In the genomic region with DNA sequence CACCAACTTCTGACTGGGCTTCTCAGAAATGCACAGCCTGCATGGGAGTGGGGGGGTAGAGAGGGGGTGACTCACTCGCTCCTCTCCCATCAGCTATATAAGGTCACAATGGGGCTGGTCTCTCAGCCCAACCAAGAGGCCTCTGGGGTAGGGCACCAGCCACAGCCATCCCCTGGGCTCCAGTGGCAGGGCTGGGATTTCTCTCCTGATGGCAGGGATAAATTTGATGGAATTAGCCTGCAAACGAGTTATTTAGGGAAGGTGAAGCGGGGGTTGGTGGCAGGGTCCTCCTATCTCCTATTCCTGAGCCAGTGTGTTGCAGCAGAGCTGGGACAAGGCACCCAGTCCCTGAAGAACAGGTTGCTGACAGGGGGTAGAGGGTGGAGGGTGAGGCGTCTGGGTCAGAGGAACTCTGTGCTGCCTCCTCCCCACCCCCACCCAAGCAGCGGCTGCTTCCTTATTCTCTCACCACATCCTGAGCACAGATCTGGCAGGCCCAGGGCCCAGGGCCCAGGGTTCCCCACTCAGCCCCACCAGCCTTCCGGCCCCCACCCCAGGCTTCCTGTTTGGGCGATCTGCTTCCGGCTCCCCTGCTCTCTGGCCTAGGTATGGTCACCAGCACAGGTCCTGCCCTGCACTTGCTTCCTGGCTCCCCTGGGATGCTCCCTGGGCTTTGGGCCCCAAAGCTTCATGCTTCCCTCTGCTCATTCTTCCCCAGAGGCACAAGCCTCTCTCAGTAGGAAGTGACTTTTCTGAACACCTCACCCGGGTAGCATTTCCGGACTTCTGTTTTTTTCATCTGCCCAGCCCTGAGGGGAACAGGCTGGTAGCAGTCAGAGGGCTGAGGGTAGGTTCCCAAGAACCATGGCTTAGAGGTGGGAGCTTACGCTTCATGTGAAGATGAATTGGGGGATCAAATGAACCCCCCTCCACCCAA, we compare ENCODE assay signal across 8 cellular contexts. TPM values are rescaled to one million over a fixed set of nuclear protein-coding genes. Genes with fewer than 3 reads are reported as not detected.
DNase-seq lines count a peak whose midpoint lies in the region; ATAC-seq lines count a peak whose summit lies in the region.

No MANE protein-coding gene starts in this region.

- H3K9me3 ChIP-seq in CD4-positive, CD25-positive, alpha-beta regulatory T cell (ENCODE audit: control insufficient read depth in 2 of 2, low read length in 2 of 2): no peaks in the 10 kb centered on the region

- peaks cover 5% of the 10 kb centered on the region for H3K27me3 Mint-ChIP-seq in CD4-positive, CD25-positive, alpha-beta regulatory T cell

- H3K27ac Mint-ChIP-seq in CD4-positive, CD25-positive, alpha-beta regulatory T cell: peak overlapping the region; percentile 93 to 98 (median 96)

- peak overlapping the region; percentile 89 for H3K4me3 ChIP-seq in CD4-positive, CD25-positive, alpha-beta regulatory T cell (ENCODE audit: low read depth, low read length)

- peaks cover 17% of the 10 kb centered on the region for H3K36me3 ChIP-seq in CD4-positive, CD25-positive, alpha-beta regulatory T cell (ENCODE audit: control insufficient read depth, insufficient read depth, low read length)

- peak overlapping the region; percentile 95 to 100 (median 96) for H3K4me3 Mint-ChIP-seq in CD4-positive, CD25-positive, alpha-beta regulatory T cell

- H3K4me1 Mint-ChIP-seq in CD4-positive, CD25-positive, alpha-beta regulatory T cell: peaks cover 11 to 37% (median 14%) of the 10 kb centered on the region in 4 donors

- H3K4me1 ChIP-seq in CD4-positive, CD25-positive, alpha-beta regulatory T cell (ENCODE audit: control insufficient read depth, insufficient read depth, low read length, poor library complexity, severe bottlenecking): peaks cover 58% of the 10 kb centered on the region

- H3K9me3 Mint-ChIP-seq in CD4-positive, CD25-positive, alpha-beta regulatory T cell: peaks cover 0 to 6% (median 0%) of the 10 kb centered on the region in 7 donors

- peak; percentile 71 to 73 for ATAC-seq in CD4-positive, CD25-positive, alpha-beta regulatory T cell (ENCODE audit: low read depth in 2 of 2)
- ATAC-seq in GM21447 (IDR thresholded peaks at IDR 0.05; ENCODE audit: unreplicated experiment): peak; percentile 37
- peak; percentile 73 to 77 for ATAC-seq in activated CD4-positive, CD25-positive, alpha-beta regulatory T cell treated with anti-CD3 and anti-CD28 coated beads, Interleukin-2, amount 50 U/mL, for 24 hours
- no peak for ATAC-seq in left lobe of liver

- no peaks in the 10 kb centered on the region for H3K27me3 ChIP-seq in CD4-positive, CD25-positive, alpha-beta regulatory T cell (ENCODE audit: control insufficient read depth, insufficient read depth, low read length)

- DNase-seq in CD4-positive, CD25-positive, alpha-beta regulatory T cell: peak; percentile 82 to 96 (median 90)
- DNase-seq in KG1 (lab: John Stamatoyannopoulos, UW) (peak; percentile 92), caudate nucleus (lab: John Stamatoyannopoulos, UW) (peak in 30 of 61 donors; percentile 8 to 54 (median 28)), left lobe of liver (ENCODE audit: low spot score) (peak; percentile 73), NCI-H748 treated with DMSO at 0.1 percent for 48 hours (lab: John Stamatoyannopoulos, UW) (no peak)
- DNase-seq in stimulated activated CD4-positive, alpha-beta T cell treated with anti-CD3 and anti-CD28 coated beads, Interleukin-1b, Interleukin-23, amount 100 ng/mL, for 4 hours (ENCODE audit: low read depth in 2 of 2): peak; percentile 65 to 80

- peak overlapping the region; percentile 96 for H3K27ac ChIP-seq in CD4-positive, CD25-positive, alpha-beta regulatory T cell (ENCODE audit: insufficient read depth, low read length, poor library complexity, severe bottlenecking)
- H3K27ac ChIP-seq in caudate nucleus (ENCODE audit: low read depth, low read length): peak overlapping the region; percentile 78

- H3K36me3 Mint-ChIP-seq in CD4-positive, CD25-positive, alpha-beta regulatory T cell: peaks cover 45% of the 10 kb centered on the region

RNA-seq across cellular contexts. Expression of a gene that starts 4.0 kb away (rescaled TPM):
- 164 TPM for total RNA-seq in CD4-positive, CD25-positive, alpha-beta regulatory T cell
- polyA plus RNA-seq in CD4-positive, CD25-positive, alpha-beta regulatory T cell: 100 to 1,000 TPM; 110 to 159 (median 119) TPM
- total RNA-seq in left lobe of liver: 10.6 TPM

RNA-seq across cellular contexts. Expression of a gene that starts 8.3 kb away (rescaled TPM):
- total RNA-seq in CD4-positive, CD25-positive, alpha-beta regulatory T cell: 9.0 TPM
- 10 to 100 TPM in 1 of 4 donors, 1 to 10 TPM in 3; 7.5 to 17.7 (median 9.2) TPM for polyA plus RNA-seq in CD4-positive, CD25-positive, alpha-beta regulatory T cell
- 1.8 TPM for total RNA-seq in left lobe of liver

RNA-seq across cellular contexts. Expression of a gene that starts 9.6 kb away (rescaled TPM):
- total RNA-seq in CD4-positive, CD25-positive, alpha-beta regulatory T cell: 33.8 TPM
- polyA plus RNA-seq in CD4-positive, CD25-positive, alpha-beta regulatory T cell: 10 to 100 TPM; 13.2 to 25.3 (median 16.7) TPM
- 15.2 TPM for total RNA-seq in left lobe of liver

RNA-seq across cellular contexts. Expression of a gene that starts 34.6 kb away (rescaled TPM):
- 32.7 TPM for total RNA-seq in CD4-positive, CD25-positive, alpha-beta regulatory T cell
- 1 to 10 TPM; 1.2 to 5.0 (median 3.7) TPM for polyA plus RNA-seq in CD4-positive, CD25-positive, alpha-beta regulatory T cell
- total RNA-seq in left lobe of liver: 13.7 TPM

RNA-seq across cellular contexts. Expression of a gene that starts 35.5 kb away (rescaled TPM):
- total RNA-seq in CD4-positive, CD25-positive, alpha-beta regulatory T cell: 24.4 TPM
- polyA plus RNA-seq in CD4-positive, CD25-positive, alpha-beta regulatory T cell: 10 to 100 TPM in 2 of 4 donors, 1 to 10 TPM in 2; 7.5 to 19.7 (median 10.9) TPM
- 13.8 TPM for total RNA-seq in left lobe of liver

Comparison
In these comparisons a context has a peak if more than half of its experiments do, and no peak if none do; other contexts are left out.
1. RNA of a gene that starts 4.0 kb away (total RNA-seq): 164 TPM in CD4-positive, CD25-positive, alpha-beta regulatory T cell (single experiment); 10.6 TPM in left lobe of liver (single experiment); every median in the first group is over 10 times any median in the second.